ENCODE assay signal across 7 cellular contexts in genomic region chr17:49565948-49566491, GRCh38. TPM values are rescaled to one million over a fixed set of nuclear protein-coding genes. Genes with fewer than 3 reads are reported as not detected.
DNase-seq lines count a peak whose midpoint lies in the region; ATAC-seq and TF ChIP-seq lines count a peak whose summit lies in the region.

No MANE protein-coding gene starts in this region.

- peak overlapping the region; percentile 4 for H3K4me3 Mint-ChIP-seq in stimulated activated effector memory CD8-positive, alpha-beta T cell treated with anti-CD3 and anti-CD28 coated beads, Interleukin-12 subunit alpha, Interleukin-12 subunit beta, amount 100 ng/mL, for 72 hours
- H3K4me3 Mint-ChIP-seq in progenitor cell of endocrine pancreas (ENCODE audit: low read depth), result no peak overlapping the region

- H3K9me3 ChIP-seq in heart left ventricle, result no peaks in the 10 kb centered on the region

- TF ChIP-seq CTCF in RWPE1 (conservative IDR thresholded peaks at IDR 0.05; ENCODE audit: low read depth) (no peak), heart left ventricle (IDR thresholded peaks at IDR 0.05) (no peak), progenitor cell of endocrine pancreas (IDR thresholded peaks at IDR 0.05; ENCODE audit: unreplicated experiment) (no peak)

- H3K36me3 ChIP-seq in heart left ventricle, result no peaks in the 10 kb centered on the region

- peak; percentile 80 to 86 (median 84) for ATAC-seq in heart left ventricle
- ATAC-seq in stimulated activated effector memory CD8-positive, alpha-beta T cell treated with anti-CD3 and anti-CD28 coated beads, Interleukin-12 subunit alpha, Interleukin-12 subunit beta, amount 100 ng/mL, for 72 hours, result peak; percentile 44
- ATAC-seq in activated CD4-positive, CD25-positive, alpha-beta regulatory T cell treated with anti-CD3 and anti-CD28 coated beads, Interleukin-2, amount 50 U/mL, for 24 hours, result no peak

- H3K4me3 ChIP-seq in heart left ventricle, result no peak overlapping the region

- peaks cover 45% of the 10 kb centered on the region for H3K27me3 Mint-ChIP-seq in progenitor cell of endocrine pancreas

- H3K36me3 Mint-ChIP-seq in stimulated activated effector memory CD8-positive, alpha-beta T cell treated with anti-CD3 and anti-CD28 coated beads, Interleukin-12 subunit alpha, Interleukin-12 subunit beta, amount 100 ng/mL, for 72 hours, result no peaks in the 10 kb centered on the region
- H3K36me3 Mint-ChIP-seq in progenitor cell of endocrine pancreas (ENCODE audit: insufficient read depth), result no peaks in the 10 kb centered on the region

- peak; percentile 18 to 38 for DNase-seq in Kasumi-1 (lab: John Stamatoyannopoulos, UW)
- no peak for DNase-seq in RWPE1 (ENCODE audit: low spot score)
- DNase-seq in heart left ventricle, result peak in 4 of 5 donors; percentile 64 to 94 (median 82)
- no peak for DNase-seq in stimulated activated effector memory CD8-positive, alpha-beta T cell treated with anti-CD3 and anti-CD28 coated beads, Interleukin-12 subunit alpha, Interleukin-12 subunit beta, amount 100 ng/mL, for 72 hours (ENCODE audit: low spot score in 2 of 2)
- no peak for DNase-seq in HuH-7 (ENCODE audit: low spot score)
- no peak for DNase-seq in progenitor cell of endocrine pancreas (ENCODE audit: low spot score, unreplicated experiment)

- H3K4me1 Mint-ChIP-seq in stimulated activated effector memory CD8-positive, alpha-beta T cell treated with anti-CD3 and anti-CD28 coated beads, Interleukin-12 subunit alpha, Interleukin-12 subunit beta, amount 100 ng/mL, for 72 hours, result peaks cover 29% of the 10 kb centered on the region
- H3K4me1 Mint-ChIP-seq in progenitor cell of endocrine pancreas (ENCODE audit: low read depth), result peaks cover 4% of the 10 kb centered on the region

- H3K9me3 Mint-ChIP-seq in stimulated activated effector memory CD8-positive, alpha-beta T cell treated with anti-CD3 and anti-CD28 coated beads, Interleukin-12 subunit alpha, Interleukin-12 subunit beta, amount 100 ng/mL, for 72 hours, result no peaks in the 10 kb centered on the region
- H3K9me3 Mint-ChIP-seq in progenitor cell of endocrine pancreas (ENCODE audit: low read depth), result no peaks in the 10 kb centered on the region

- WGBS in heart left ventricle, 4 donors, result 9 to 13% (median 13%) methylated on average over 14 of the region's 14 CpGs

- H3K4me1 ChIP-seq in heart left ventricle, result peaks cover 0 to 42% (median 26%) of the 10 kb centered on the region in 12 donors

- H3K27ac Mint-ChIP-seq in stimulated activated effector memory CD8-positive, alpha-beta T cell treated with anti-CD3 and anti-CD28 coated beads, Interleukin-12 subunit alpha, Interleukin-12 subunit beta, amount 100 ng/mL, for 72 hours, result no peak overlapping the region
- no peak overlapping the region for H3K27ac Mint-ChIP-seq in progenitor cell of endocrine pancreas

- TF ChIP-seq POLR2A in heart left ventricle (IDR thresholded peaks at IDR 0.05), result no peak

- intact Hi-C loops in heart left ventricle (cut with DNase I), result loop anchor here in 9 of 10 donors (2.0 to 10.0 kb wide), 10 partner anchors 211 to 431 kb away; partner anchors contain the start of genes DLX3 (in 6 of the 9) and KAT7 (in 2 of the 9)

- CTCF ChIA-PET in RWPE1 (lab: Yijun Ruan, JAX), result interaction anchor here (0.6 to 2.6 kb wide), 6 partner anchors 9 to 775 kb away, joined by 3 to 14 read pairs (median 3); no protein-coding TSS in a partner anchor

- POLR2A ChIA-PET in RWPE1 (lab: Yijun Ruan, JAX; ENCODE audit: low non-redundant PET), result interaction anchor here (0.5 kb wide), 1 partner anchor 138 kb away, joined by 6 read pairs; no protein-coding TSS in a partner anchor

- H3K27ac ChIP-seq in RWPE1 (peak overlapping the region; percentile 50), heart left ventricle (peak overlapping the region; percentile 7 to 90 (median 76))

- H3K27me3 ChIP-seq in heart left ventricle, result no peaks in the 10 kb centered on the region

RNA-seq across cellular contexts. Expression of gene NXPH3, which starts 9.7 kb away (rescaled TPM):
- total RNA-seq in heart left ventricle (1 to 10 TPM; 2.5 to 6.8 (median 4.5) TPM), progenitor cell of endocrine pancreas (0.20 and 0.38 TPM in 2 replicates)
- polyA plus RNA-seq in heart left ventricle, result 1 to 10 TPM; 4.0 to 7.9 TPM

Comparison
In these comparisons a context has a peak if more than half of its experiments do, and no peak if none do; other contexts are left out.
1. DNase-seq: peak in Kasumi-1 (2 of 2) and heart left ventricle (4 of 5); none in RWPE1 (single experiment), stimulated activated effector memory CD8-positive, alpha-beta T cell treated with anti-CD3 and anti-CD28 coated beads, Interleukin-12 subunit alpha, Interleukin-12 subunit beta, amount 100 ng/mL, for 72 hours (0 of 2), HuH-7 (single experiment) and progenitor cell of endocrine pancreas (single experiment).
2. ATAC-seq: peak in heart left ventricle (4 of 4) and stimulated activated effector memory CD8-positive, alpha-beta T cell treated with anti-CD3 and anti-CD28 coated beads, Interleukin-12 subunit alpha, Interleukin-12 subunit beta, amount 100 ng/mL, for 72 hours (single experiment); none in activated CD4-positive, CD25-positive, alpha-beta regulatory T cell treated with anti-CD3 and anti-CD28 coated beads, Interleukin-2, amount 50 U/mL, for 24 hours (0 of 2).